Comparison of ENCODE assay signal across 1 cellular context in genomic region chr5:133336121-133336968, GRCh38.
TF ChIP-seq lines count a peak whose summit lies in the region.

No MANE protein-coding gene starts in this region.

TF ChIP-seq in HEK293, 187 proteins besides CTCF, POLR2A, EP300 and RAD21 (continued from another document):
- peak; percentile 97 for TF ChIP-seq EGR2 (tag by site-specific recombination; IDR thresholded peaks at IDR 0.05; ENCODE audit: low read depth)
